In the genomic region with DNA sequence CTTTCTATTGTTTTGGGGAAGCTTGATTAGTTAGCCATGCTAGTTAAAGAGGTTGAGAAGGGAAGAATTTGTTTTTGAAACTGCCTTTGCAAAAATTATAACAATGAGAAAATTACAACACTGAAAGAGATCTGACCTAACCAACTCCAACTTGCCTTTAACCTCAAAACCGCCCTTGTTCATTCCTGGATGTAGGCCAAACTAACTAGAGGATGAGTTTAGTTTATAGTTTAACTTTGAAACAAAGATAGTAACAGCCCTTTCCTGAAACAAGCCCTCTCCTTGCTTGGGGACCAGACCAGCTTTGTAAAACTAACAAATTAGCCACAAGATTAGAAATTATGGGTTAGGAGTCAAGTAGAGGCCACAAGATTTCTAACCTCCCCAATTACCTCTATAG, we compare ENCODE assay signal across 24 cellular contexts.
"Had no signal": no experiment of that assay in that cellular context is flagged by ENCODE, and none has a peak within 500 bp of the region (broad histone marks: within the 10 kb centered on the region; RNA-seq: fewer than 3 reads in every experiment).

No MANE protein-coding gene starts in this region.

- H3K27me3 ChIP-seq: ascending aorta, dorsolateral prefrontal cortex had no signal

- DNase-seq: activated CD4-positive, alpha-beta memory T cell treated with anti-CD3 and anti-CD28 coated beads for 36 hours; activated CD4-positive, alpha-beta T cell treated with anti-CD3 and anti-CD28 coated beads for 36 hours; activated CD4-positive, alpha-beta T cell treated with anti-CD3 and anti-CD28 coated beads, Interleukin-2, amount 10 ng/mL, durations not matched to agents 24 days and 14 days; activated CD4-positive, CD25-positive, alpha-beta regulatory T cell; activated CD4-positive, CD25-positive, alpha-beta regulatory T cell treated with anti-CD3 and anti-CD28 coated beads, Interleukin-2, amount 50 U/mL, for 72 hours; activated CD8-positive, alpha-beta memory T cell treated with anti-CD3 and anti-CD28 coated beads, Interleukin-2, amount 10 ng/mL, durations not matched to agents 7 days and 5 days; activated CD8-positive, alpha-beta memory T cell treated with anti-CD3 and anti-CD28 coated beads, Interleukin-2, amount 50 U/mL, for 4 hours; activated CD8-positive, alpha-beta T cell treated with anti-CD3 and anti-CD28 coated beads, Interleukin-2, amount 10 ng/mL, durations not matched to agents 7 days and 5 days; activated gamma-delta T cell; activated naive CD4-positive, alpha-beta T cell; activated naive CD4-positive, alpha-beta T cell treated with anti-CD3 and anti-CD28 coated beads, Interleukin-2, amount 10 ng/mL, durations not matched to agents 7 days and 5 days; activated naive CD8-positive, alpha-beta T cell treated with anti-CD3 and anti-CD28 coated beads, Interleukin-2, amount 10 ng/mL, durations not matched to agents 7 days and 5 days; activated T-cell treated with anti-CD3 and anti-CD28 coated beads, Interleukin-2, amount 50 U/mL, for 1 hour; activated T-cell treated with anti-CD3 and anti-CD28 coated beads, Interleukin-2, amount 50 U/mL, for 72 hours; dorsolateral prefrontal cortex; effector memory CD4-positive, alpha-beta T cell; endodermal cell; foreskin fibroblast; glutamatergic neuron; T-helper 2 cell had no signal

- H3K4me1 ChIP-seq: ascending aorta had no signal

- H3K9me3 ChIP-seq: ascending aorta had no signal

- H3K4me3 ChIP-seq: ascending aorta, coronary artery, dorsolateral prefrontal cortex had no signal

- ATAC-seq: activated CD4-positive, alpha-beta T cell treated with anti-CD3 and anti-CD28 coated beads for 36 hours; activated CD8-positive, alpha-beta memory T cell treated with anti-CD3 and anti-CD28 coated beads, Interleukin-2, amount 10 ng/mL, durations not matched to agents 7 days and 5 days; activated CD8-positive, alpha-beta T cell treated with anti-CD3 and anti-CD28 coated beads, Interleukin-2, amount 10 ng/mL, durations not matched to agents 7 days and 5 days; activated naive CD4-positive, alpha-beta T cell treated with anti-CD3 and anti-CD28 coated beads, Interleukin-2, amount 50 U/mL, for 72 hours; activated T-cell treated with anti-CD3 and anti-CD28 coated beads, Interleukin-2, amount 50 U/mL, for 72 hours; esophagus mucosa had no signal

- H3K36me3 ChIP-seq: ascending aorta had no signal

- H3K27ac ChIP-seq: ascending aorta, coronary artery, dorsolateral prefrontal cortex had no signal
